Comparison of ENCODE assay signal across 1 cellular context in genomic region chr19:48806818-48807589, GRCh38.
TF ChIP-seq lines count a peak whose summit lies in the region.

No MANE protein-coding gene starts in this region.

TF ChIP-seq in H1, 55 proteins besides CTCF, POLR2A, EP300 and RAD21:
- TF ChIP-seq MAX (IDR thresholded peaks at IDR 0.05), result no peak
- peak; percentile 85 for TF ChIP-seq BACH1 (IDR thresholded peaks at IDR 0.05; ENCODE audit: low read length)
- peak; percentile 83 for TF ChIP-seq MAFK (IDR thresholded peaks at IDR 0.05; ENCODE audit: low read depth, low read length)
